6 cellular contexts compared by ENCODE assay signal in the genomic region with DNA sequence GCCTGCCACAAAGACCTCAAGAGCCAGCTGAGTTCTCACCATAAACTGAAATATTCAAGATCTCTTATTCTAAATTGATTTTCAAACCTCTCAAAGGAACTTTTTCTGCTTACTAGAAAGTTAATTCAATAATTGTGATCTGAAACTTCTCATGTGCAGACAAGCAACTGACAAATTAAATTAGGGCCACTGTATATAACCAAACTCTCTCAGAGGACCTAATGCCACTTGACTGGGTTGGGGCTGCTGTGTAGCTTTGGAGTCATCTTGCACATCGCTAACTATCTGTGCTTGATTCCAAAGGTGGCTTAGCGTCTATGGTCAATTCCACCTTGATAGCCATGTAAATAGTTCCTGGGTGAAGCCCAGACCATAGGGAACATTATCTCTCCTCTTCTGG.
"Had no signal": no experiment of that assay in that cellular context is flagged by ENCODE, and none has a peak within 500 bp of the region (broad histone marks: within the 10 kb centered on the region; RNA-seq: fewer than 3 reads in every experiment).

No MANE protein-coding gene starts in this region.

- DNase-seq: GM23248, GOT3, H7, HCEC 1CT, KBM-7 had no signal

- ATAC-seq: HepG2 had no signal
